In the genomic region with DNA sequence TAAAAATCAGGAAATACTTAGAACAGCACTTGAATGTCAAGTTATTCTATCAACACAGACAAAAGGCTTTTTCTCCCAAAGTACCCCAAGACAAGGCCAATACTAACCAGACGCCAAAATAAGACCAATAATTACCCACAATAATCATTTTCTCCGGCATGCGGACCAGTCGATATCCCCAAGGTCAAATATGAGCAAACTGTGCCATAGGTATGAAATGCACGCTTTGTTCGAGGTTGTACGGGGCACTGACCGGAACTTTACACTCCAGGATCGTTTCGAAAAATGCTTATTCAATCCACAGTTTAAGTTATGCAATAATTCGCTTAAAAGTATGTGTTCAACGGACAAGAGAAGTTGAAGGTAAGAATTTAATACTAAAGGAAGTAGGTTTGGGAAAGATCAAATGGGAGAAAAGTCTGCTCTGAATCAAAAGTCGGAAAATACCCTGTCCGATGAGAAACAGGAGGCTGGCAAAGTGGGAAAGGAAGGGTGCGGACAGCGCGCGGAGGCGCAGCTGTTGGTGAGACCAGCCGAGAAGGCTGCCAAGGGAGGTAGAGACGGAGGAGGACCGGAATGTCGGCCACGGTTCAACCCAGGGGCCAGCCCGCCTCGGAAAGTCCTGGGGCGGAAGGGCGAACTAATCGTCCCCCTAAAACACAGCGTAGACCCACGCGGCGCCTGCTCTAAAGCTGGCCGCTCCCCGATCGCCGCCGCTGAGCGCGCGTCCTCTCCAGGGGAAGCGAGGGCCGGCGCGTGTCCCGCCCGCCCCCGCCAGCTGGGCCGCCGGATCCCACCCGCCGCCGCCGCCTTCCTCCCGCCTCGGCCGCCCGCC, we compare ENCODE assay signal across 8 cellular contexts. TPM values are rescaled to one million over a fixed set of nuclear protein-coding genes. Genes with fewer than 3 reads are reported as not detected.
DNase-seq lines count a peak whose midpoint lies in the region; ATAC-seq and TF ChIP-seq lines count a peak whose summit lies in the region.

No MANE protein-coding gene starts in this region.

- peak overlapping the region; percentile 99 for H3K4me3 Mint-ChIP-seq in chondrocyte (ENCODE audit: unreplicated experiment)
- H3K4me3 Mint-ChIP-seq in stimulated activated naive CD8-positive, alpha-beta T cell treated with anti-CD3 and anti-CD28 coated beads, Interleukin-15, amount 100 ng/mL, for 72 hours = peak overlapping the region; percentile 91 to 95

- peaks cover 56% of the 10 kb centered on the region for H3K4me1 Mint-ChIP-seq in chondrocyte (ENCODE audit: low read depth)
- peaks cover 30% of the 10 kb centered on the region for H3K4me1 Mint-ChIP-seq in stimulated activated naive CD8-positive, alpha-beta T cell treated with anti-CD3 and anti-CD28 coated beads, Interleukin-15, amount 100 ng/mL, for 72 hours

- DNase-seq in NCI-H2081 (lab: John Stamatoyannopoulos, UW) (peak; percentile 72 to 80), NCI-H2081 treated with DMSO at 0.1 percent for 48 hours (lab: John Stamatoyannopoulos, UW) (no peak), HPDE6-E6E7 (ENCODE audit: extremely low spot score) (peak; percentile 22), chondrocyte (ENCODE audit: low spot score) (no peak)
- DNase-seq in stimulated activated naive CD8-positive, alpha-beta T cell treated with anti-CD3 and anti-CD28 coated beads, Interleukin-15, amount 100 ng/mL, for 72 hours = peak in 1 of 2 donors; percentile 4

- no peaks in the 10 kb centered on the region for H3K27me3 ChIP-seq in layer of hippocampus (ENCODE audit: control insufficient read depth, insufficient read depth, low read length)

- peak; percentile 32 for ATAC-seq in GM21423 (IDR thresholded peaks at IDR 0.05; ENCODE audit: unreplicated experiment)
- ATAC-seq in stimulated activated naive CD8-positive, alpha-beta T cell treated with anti-CD3 and anti-CD28 coated beads, Interleukin-15, amount 100 ng/mL, for 72 hours = peak; percentile 37

- TF ChIP-seq CTCF in chondrocyte (IDR thresholded peaks at IDR 0.05) = no peak

- peaks cover 10% of the 10 kb centered on the region for H3K9me3 Mint-ChIP-seq in chondrocyte (ENCODE audit: low read depth)
- no peaks in the 10 kb centered on the region for H3K9me3 Mint-ChIP-seq in stimulated activated naive CD8-positive, alpha-beta T cell treated with anti-CD3 and anti-CD28 coated beads, Interleukin-15, amount 100 ng/mL, for 72 hours

- peak overlapping the region; percentile 100 for H3K27ac Mint-ChIP-seq in chondrocyte (ENCODE audit: unreplicated experiment)
- peak overlapping the region; percentile 96 to 98 for H3K27ac Mint-ChIP-seq in stimulated activated naive CD8-positive, alpha-beta T cell treated with anti-CD3 and anti-CD28 coated beads, Interleukin-15, amount 100 ng/mL, for 72 hours

- H3K36me3 Mint-ChIP-seq in chondrocyte (ENCODE audit: low read depth) = peaks cover 13% of the 10 kb centered on the region

- no peaks in the 10 kb centered on the region for H3K27me3 Mint-ChIP-seq in chondrocyte (ENCODE audit: low read depth)
- H3K27me3 Mint-ChIP-seq in stimulated activated naive CD8-positive, alpha-beta T cell treated with anti-CD3 and anti-CD28 coated beads, Interleukin-15, amount 100 ng/mL, for 72 hours = no peaks in the 10 kb centered on the region

- peak overlapping the region; percentile 90 for H3K27ac ChIP-seq in layer of hippocampus (ENCODE audit: low read depth, low read length)

TF ChIP-seq in PFSK-1, 5 proteins besides CTCF, POLR2A, EP300 and RAD21:
- TF ChIP-seq FOXP2 (optimal IDR thresholded peaks at IDR 0.05; ENCODE audit: borderline replicate concordance, extremely low read depth, extremely low read length, insufficient read depth) = peak; percentile 35
- peak; percentile 46; the same call in 1 of the 2 replicates for TF ChIP-seq SIN3A (IDR thresholded peaks at IDR 0.05; ENCODE audit: borderline replicate concordance, insufficient read depth, low read length)
- TF ChIP-seq TAF1 (IDR thresholded peaks at IDR 0.05; ENCODE audit: borderline replicate concordance, insufficient read depth, low read length) = no peak
- TF ChIP-seq, protein P1, sequence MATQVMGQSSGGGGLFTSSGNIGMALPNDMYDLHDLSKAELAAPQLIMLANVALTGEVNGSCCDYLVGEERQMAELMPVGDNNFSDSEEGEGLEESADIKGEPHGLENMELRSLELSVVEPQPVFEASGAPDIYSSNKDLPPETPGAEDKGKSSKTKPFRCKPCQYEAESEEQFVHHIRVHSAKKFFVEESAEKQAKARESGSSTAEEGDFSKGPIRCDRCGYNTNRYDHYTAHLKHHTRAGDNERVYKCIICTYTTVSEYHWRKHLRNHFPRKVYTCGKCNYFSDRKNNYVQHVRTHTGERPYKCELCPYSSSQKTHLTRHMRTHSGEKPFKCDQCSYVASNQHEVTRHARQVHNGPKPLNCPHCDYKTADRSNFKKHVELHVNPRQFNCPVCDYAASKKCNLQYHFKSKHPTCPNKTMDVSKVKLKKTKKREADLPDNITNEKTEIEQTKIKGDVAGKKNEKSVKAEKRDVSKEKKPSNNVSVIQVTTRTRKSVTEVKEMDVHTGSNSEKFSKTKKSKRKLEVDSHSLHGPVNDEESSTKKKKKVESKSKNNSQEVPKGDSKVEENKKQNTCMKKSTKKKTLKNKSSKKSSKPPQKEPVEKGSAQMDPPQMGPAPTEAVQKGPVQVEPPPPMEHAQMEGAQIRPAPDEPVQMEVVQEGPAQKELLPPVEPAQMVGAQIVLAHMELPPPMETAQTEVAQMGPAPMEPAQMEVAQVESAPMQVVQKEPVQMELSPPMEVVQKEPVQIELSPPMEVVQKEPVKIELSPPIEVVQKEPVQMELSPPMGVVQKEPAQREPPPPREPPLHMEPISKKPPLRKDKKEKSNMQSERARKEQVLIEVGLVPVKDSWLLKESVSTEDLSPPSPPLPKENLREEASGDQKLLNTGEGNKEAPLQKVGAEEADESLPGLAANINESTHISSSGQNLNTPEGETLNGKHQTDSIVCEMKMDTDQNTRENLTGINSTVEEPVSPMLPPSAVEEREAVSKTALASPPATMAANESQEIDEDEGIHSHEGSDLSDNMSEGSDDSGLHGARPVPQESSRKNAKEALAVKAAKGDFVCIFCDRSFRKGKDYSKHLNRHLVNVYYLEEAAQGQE (IDR thresholded peaks at IDR 0.05; ENCODE audit: insufficient read depth in 1 of 2, low read depth in 2 of 2, low read length in 2 of 2) = no peak
- TF ChIP-seq POLR2AphosphoS5 (IDR thresholded peaks at IDR 0.05; ENCODE audit: low read depth, low read length) = no peak
TF ChIP-seq in PFSK-1: peak in this region for 2.

RNA-seq across cellular contexts. Expression of a gene that starts 0.8 kb away (rescaled TPM):
- 0.78 TPM for polyA plus RNA-seq in PFSK-1 (2012; ENCODE audit: insufficient read length, low read depth)
- total RNA-seq in chondrocyte = 1.0 to 2.1 TPM (median 1.1 TPM) in 3 replicates

RNA-seq across cellular contexts. Expression of a gene that starts 1.0 kb away (rescaled TPM):
- polyA plus RNA-seq in PFSK-1 (2012; ENCODE audit: insufficient read length, low read depth) = 315 TPM
- 94.1 to 121 TPM (median 112 TPM) in 3 replicates for total RNA-seq in chondrocyte

RNA-seq across cellular contexts. Expression of a gene that starts 26.3 kb away (rescaled TPM):
- polyA plus RNA-seq in PFSK-1 (2012; ENCODE audit: insufficient read length, low read depth) = 28.2 TPM
- total RNA-seq in chondrocyte = 18.7 to 24.3 TPM (median 18.8 TPM) in 3 replicates

Comparison
In these comparisons a context has a peak if more than half of its experiments do, and no peak if none do; other contexts are left out.
1. DNase-seq: peak in NCI-H2081 (2 of 2) and HPDE6-E6E7 (single experiment); none in NCI-H2081 treated with DMSO at 0.1 percent for 48 hours (single experiment) and chondrocyte (single experiment).